ENCODE assay signal across 1 cellular context in genomic region chr5:128539038-128539429, GRCh38.
TF ChIP-seq lines count a peak whose summit lies in the region.

No MANE protein-coding gene starts in this region.

TF ChIP-seq in IMR-90, 13 proteins besides CTCF, POLR2A, EP300 and RAD21 (continued from another document):
- TF ChIP-seq SMC3 (IDR thresholded peaks at IDR 0.05; ENCODE audit: low read depth, low read length): no peak
- no peak for TF ChIP-seq NFE2L2 (IDR thresholded peaks at IDR 0.05; ENCODE audit: low read depth, low read length)
- TF ChIP-seq CEBPB (IDR thresholded peaks at IDR 0.05; ENCODE audit: low read depth, low read length): no peak
- TF ChIP-seq USF2 (IDR thresholded peaks at IDR 0.05; ENCODE audit: low read depth, low read length): no peak
